Comparison of ENCODE assay signal across 15 cellular contexts in genomic region chr4:142354041-142354440, GRCh38.
DNase-seq lines count a peak whose midpoint lies in the region; ATAC-seq and TF ChIP-seq lines count a peak whose summit lies in the region.
"Had no signal": no experiment of that assay in that cellular context is flagged by ENCODE, and none has a peak within 500 bp of the region (broad histone marks: within the 10 kb centered on the region; RNA-seq: fewer than 3 reads in every experiment).

No MANE protein-coding gene starts in this region.

- no peak for DNase-seq in T-helper 1 cell
- peak; percentile 52 for DNase-seq in ELR (ENCODE audit: low read depth)
- DNase-seq in mesothelial cell of epicardium (ENCODE audit: low spot score in 2 of 2, unreplicated experiment in 2 of 2) = no peak
- DNase-seq in ascending aorta (ENCODE audit: low spot score in 2 of 2) = no peak
- no peak for DNase-seq in stimulated activated CD4-positive, alpha-beta T cell treated with anti-CD3 and anti-CD28 coated beads, Interleukin-4, amount 100 ng/mL, for 24 hours
- no peak for DNase-seq in head of caudate nucleus
- DNase-seq: 8988T; activated CD8-positive, alpha-beta memory T cell treated with anti-CD3 and anti-CD28 coated beads for 24 hours; H7 had no signal

- ATAC-seq in activated T-helper 17 cell treated with anti-CD3 and anti-CD28 coated beads, Interleukin-2, amount 50 U/mL, for 72 hours (replicated peaks) = no peak
- ATAC-seq: gastroesophageal sphincter had no signal

- peak overlapping the region; percentile 50 for H3K27ac Mint-ChIP-seq in T-helper 1 cell treated with Interleukin-12 subunit alpha and Interleukin-12 subunit beta and Interleukin-4 antibody, amounts not matched to agents 30 μg/mL and 1 μg/mL, for 36 hours
- peak overlapping the region; percentile 88 for H3K27ac Mint-ChIP-seq in activated T-helper 17 cell treated with anti-CD3 and anti-CD28 coated beads, Interleukin-2, amount 50 U/mL, for 72 hours
- H3K27ac Mint-ChIP-seq in mesothelial cell of epicardium = peak overlapping the region; percentile 83

- H3K9me3 Mint-ChIP-seq in T-helper 1 cell treated with Interleukin-12 subunit alpha and Interleukin-12 subunit beta and Interleukin-4 antibody, amounts not matched to agents 30 μg/mL and 1 μg/mL, for 36 hours = no peaks in the 10 kb centered on the region
- no peaks in the 10 kb centered on the region for H3K9me3 Mint-ChIP-seq in activated T-helper 17 cell treated with anti-CD3 and anti-CD28 coated beads, Interleukin-2, amount 50 U/mL, for 72 hours
- H3K9me3 Mint-ChIP-seq in mesothelial cell of epicardium = no peaks in the 10 kb centered on the region
- H3K9me3 Mint-ChIP-seq: CD14-positive monocyte had no signal

- TF ChIP-seq CTCF in mesothelial cell of epicardium (IDR thresholded peaks at IDR 0.05; ENCODE audit: unreplicated experiment) = no peak
- no peak for TF ChIP-seq CTCF in ascending aorta (IDR thresholded peaks at IDR 0.05)

- H3K4me1 Mint-ChIP-seq in T-helper 1 cell treated with Interleukin-12 subunit alpha and Interleukin-12 subunit beta and Interleukin-4 antibody, amounts not matched to agents 30 μg/mL and 1 μg/mL, for 36 hours (ENCODE audit: low read depth) = peaks cover 72% of the 10 kb centered on the region
- H3K4me1 Mint-ChIP-seq in activated T-helper 17 cell treated with anti-CD3 and anti-CD28 coated beads, Interleukin-2, amount 50 U/mL, for 72 hours = peaks cover 79% of the 10 kb centered on the region
- H3K4me1 Mint-ChIP-seq in mesothelial cell of epicardium = peaks cover 76% of the 10 kb centered on the region

- H3K4me3 Mint-ChIP-seq in T-helper 1 cell treated with Interleukin-12 subunit alpha and Interleukin-12 subunit beta and Interleukin-4 antibody, amounts not matched to agents 30 μg/mL and 1 μg/mL, for 36 hours = peak overlapping the region; percentile 32
- peak overlapping the region; percentile 81 for H3K4me3 Mint-ChIP-seq in activated T-helper 17 cell treated with anti-CD3 and anti-CD28 coated beads, Interleukin-2, amount 50 U/mL, for 72 hours
- no peak overlapping the region for H3K4me3 Mint-ChIP-seq in mesothelial cell of epicardium
- H3K4me3 Mint-ChIP-seq: CD14-positive monocyte had no signal

- H3K27me3 ChIP-seq in ascending aorta = no peaks in the 10 kb centered on the region
- H3K27me3 ChIP-seq: gastroesophageal sphincter had no signal

- H3K36me3 ChIP-seq in ascending aorta = no peaks in the 10 kb centered on the region
- H3K36me3 ChIP-seq: gastroesophageal sphincter had no signal

- peaks cover 6 to 12% of the 10 kb centered on the region in 2 donors for H3K4me1 ChIP-seq in ascending aorta

- peaks cover 2% of the 10 kb centered on the region for H3K36me3 Mint-ChIP-seq in T-helper 1 cell treated with Interleukin-12 subunit alpha and Interleukin-12 subunit beta and Interleukin-4 antibody, amounts not matched to agents 30 μg/mL and 1 μg/mL, for 36 hours (ENCODE audit: low read depth)
- peaks cover 28% of the 10 kb centered on the region for H3K36me3 Mint-ChIP-seq in activated T-helper 17 cell treated with anti-CD3 and anti-CD28 coated beads, Interleukin-2, amount 50 U/mL, for 72 hours (ENCODE audit: low read depth)
- H3K36me3 Mint-ChIP-seq in mesothelial cell of epicardium = no peaks in the 10 kb centered on the region
- H3K36me3 Mint-ChIP-seq: CD14-positive monocyte had no signal

- no peak overlapping the region for H3K4me3 ChIP-seq in ascending aorta
- H3K4me3 ChIP-seq: gastroesophageal sphincter, GM12878, lung had no signal

- no peaks in the 10 kb centered on the region for H3K27me3 Mint-ChIP-seq in T-helper 1 cell treated with Interleukin-12 subunit alpha and Interleukin-12 subunit beta and Interleukin-4 antibody, amounts not matched to agents 30 μg/mL and 1 μg/mL, for 36 hours (ENCODE audit: low read depth)
- H3K27me3 Mint-ChIP-seq in activated T-helper 17 cell treated with anti-CD3 and anti-CD28 coated beads, Interleukin-2, amount 50 U/mL, for 72 hours = no peaks in the 10 kb centered on the region
- H3K27me3 Mint-ChIP-seq in mesothelial cell of epicardium (ENCODE audit: low read depth) = no peaks in the 10 kb centered on the region

- intact Hi-C loops in ascending aorta (cut with DNase I) (loop anchor here (2.0 to 5.0 kb wide), 4 partner anchors 53 to 491 kb away; no protein-coding TSS in a partner anchor), head of caudate nucleus (cut with DNase I) (no loop called here)

- no peaks in the 10 kb centered on the region for H3K9me3 ChIP-seq in ascending aorta
- H3K9me3 ChIP-seq: gastroesophageal sphincter had no signal

- peak overlapping the region in 1 of 2 donors; percentile 1 for H3K27ac ChIP-seq in ascending aorta
